In the genomic region with DNA sequence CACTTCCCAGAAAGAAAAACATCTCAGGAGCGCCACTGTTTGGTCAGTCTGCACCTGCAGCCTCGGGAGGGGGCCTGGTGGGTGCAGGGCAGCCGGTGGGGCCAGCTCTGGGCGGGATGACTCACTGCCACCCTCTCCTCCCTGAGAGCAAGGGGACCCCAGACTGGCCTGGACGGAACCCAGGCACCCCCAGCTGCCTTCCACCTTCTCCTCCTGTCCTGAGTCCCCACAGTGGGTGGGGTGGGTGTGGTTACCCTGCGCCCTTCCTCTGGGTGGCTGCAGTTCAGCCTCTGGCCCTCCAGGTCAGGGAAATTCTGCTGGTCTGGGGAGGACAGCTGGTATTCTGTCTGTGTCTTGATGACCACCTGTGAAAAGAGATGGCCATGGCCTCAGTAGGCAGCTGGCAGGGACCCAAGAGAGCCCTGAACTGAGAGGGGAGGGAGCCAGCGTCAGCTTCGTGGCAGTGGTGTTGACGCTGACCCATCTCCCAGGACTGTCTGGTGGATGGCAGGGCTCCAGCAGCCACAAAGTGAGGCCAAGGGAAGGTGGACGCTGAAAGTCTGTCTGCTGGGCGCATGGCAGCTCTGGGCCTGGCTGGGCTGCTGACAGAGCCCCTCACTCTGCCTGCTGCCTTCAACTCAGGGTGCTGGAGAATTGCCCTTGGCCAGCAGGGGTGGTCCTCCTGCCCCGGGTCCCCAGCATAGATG, we compare ENCODE assay signal across 2 cellular contexts.
TF ChIP-seq lines count a peak whose summit lies in the region.

No MANE protein-coding gene starts in this region.

TF ChIP-seq in A549, 52 proteins besides CTCF, POLR2A, EP300 and RAD21 (continued from another document):
- TF ChIP-seq, protein P1, sequence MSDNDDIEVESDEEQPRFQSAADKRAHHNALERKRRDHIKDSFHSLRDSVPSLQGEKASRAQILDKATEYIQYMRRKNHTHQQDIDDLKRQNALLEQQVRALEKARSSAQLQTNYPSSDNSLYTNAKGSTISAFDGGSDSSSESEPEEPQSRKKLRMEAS (IDR thresholded peaks at IDR 0.05), result no peak
- TF ChIP-seq EHMT2 (IDR thresholded peaks at IDR 0.05; ENCODE audit: low read depth) (no peak), HEYL (CRISPR knock-in tag; IDR thresholded peaks at IDR 0.05) (no peak)
TF ChIP-seq in A549: peak in this region for 0.

TF ChIP-seq in GM23338, 12 proteins besides CTCF, POLR2A, EP300 and RAD21 (continued from another document):
- TF ChIP-seq STAT1 (IDR thresholded peaks at IDR 0.05; ENCODE audit: unreplicated experiment) (no peak), EZH2phosphoT487 (IDR thresholded peaks at IDR 0.05; ENCODE audit: unreplicated experiment) (no peak), ZNF114 (CRISPR knock-in tag; IDR thresholded peaks at IDR 0.05) (no peak), JUNB (IDR thresholded peaks at IDR 0.05; ENCODE audit: unreplicated experiment) (no peak)
- TF ChIP-seq, protein P2, sequence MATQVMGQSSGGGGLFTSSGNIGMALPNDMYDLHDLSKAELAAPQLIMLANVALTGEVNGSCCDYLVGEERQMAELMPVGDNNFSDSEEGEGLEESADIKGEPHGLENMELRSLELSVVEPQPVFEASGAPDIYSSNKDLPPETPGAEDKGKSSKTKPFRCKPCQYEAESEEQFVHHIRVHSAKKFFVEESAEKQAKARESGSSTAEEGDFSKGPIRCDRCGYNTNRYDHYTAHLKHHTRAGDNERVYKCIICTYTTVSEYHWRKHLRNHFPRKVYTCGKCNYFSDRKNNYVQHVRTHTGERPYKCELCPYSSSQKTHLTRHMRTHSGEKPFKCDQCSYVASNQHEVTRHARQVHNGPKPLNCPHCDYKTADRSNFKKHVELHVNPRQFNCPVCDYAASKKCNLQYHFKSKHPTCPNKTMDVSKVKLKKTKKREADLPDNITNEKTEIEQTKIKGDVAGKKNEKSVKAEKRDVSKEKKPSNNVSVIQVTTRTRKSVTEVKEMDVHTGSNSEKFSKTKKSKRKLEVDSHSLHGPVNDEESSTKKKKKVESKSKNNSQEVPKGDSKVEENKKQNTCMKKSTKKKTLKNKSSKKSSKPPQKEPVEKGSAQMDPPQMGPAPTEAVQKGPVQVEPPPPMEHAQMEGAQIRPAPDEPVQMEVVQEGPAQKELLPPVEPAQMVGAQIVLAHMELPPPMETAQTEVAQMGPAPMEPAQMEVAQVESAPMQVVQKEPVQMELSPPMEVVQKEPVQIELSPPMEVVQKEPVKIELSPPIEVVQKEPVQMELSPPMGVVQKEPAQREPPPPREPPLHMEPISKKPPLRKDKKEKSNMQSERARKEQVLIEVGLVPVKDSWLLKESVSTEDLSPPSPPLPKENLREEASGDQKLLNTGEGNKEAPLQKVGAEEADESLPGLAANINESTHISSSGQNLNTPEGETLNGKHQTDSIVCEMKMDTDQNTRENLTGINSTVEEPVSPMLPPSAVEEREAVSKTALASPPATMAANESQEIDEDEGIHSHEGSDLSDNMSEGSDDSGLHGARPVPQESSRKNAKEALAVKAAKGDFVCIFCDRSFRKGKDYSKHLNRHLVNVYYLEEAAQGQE (IDR thresholded peaks at IDR 0.05; ENCODE audit: unreplicated experiment), result no peak
TF ChIP-seq in GM23338: peak in this region for 0.
